Comparison of ENCODE assay signal across 8 cellular contexts in the genomic region with DNA sequence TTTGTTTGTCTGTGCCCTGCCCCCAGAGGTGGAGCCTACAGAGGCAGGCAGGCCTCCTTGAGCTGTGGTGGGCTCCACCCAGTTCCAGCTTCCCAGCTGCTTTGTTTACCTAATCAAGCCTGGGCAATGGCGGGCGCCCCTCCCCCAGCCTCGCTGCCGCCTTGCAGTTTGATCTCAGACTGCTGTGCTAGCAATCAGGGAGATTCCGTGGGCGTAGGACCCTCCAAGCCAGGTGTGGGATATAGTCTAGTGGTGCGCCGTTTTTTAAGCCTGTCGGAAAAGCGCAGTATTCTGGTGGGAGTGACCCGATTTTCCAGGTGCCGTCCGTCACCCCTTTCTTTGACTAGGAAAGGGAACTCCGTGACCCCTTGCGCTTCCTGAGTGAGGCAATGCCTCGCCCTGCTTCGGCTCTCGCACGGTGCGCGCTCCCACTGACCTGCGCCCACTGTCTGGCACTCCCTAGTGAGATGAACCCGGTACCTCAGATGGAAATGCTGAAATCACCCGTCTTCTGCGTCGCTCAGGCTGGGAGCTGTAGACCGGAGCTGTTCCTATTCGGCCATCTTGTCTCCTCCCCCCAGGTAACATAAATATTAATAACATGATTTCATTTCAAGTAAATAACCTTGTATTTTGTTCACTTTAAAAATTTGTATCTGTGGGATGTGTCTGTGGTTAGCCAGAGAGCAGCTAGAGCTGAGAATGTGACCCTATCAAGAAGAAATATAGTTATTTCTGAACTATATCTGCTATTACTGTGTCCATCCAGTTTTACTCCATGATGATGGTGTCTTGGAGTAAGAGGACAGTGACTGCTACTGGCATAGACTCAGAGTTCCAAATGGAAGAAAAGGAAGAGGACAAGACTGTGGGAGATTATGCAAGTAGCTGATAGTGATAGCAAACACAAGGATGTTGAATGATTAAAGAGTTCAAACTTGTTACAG.
A peak's percentile ranks its signal among the peaks of the same experiment; 100 is the strongest.
DNase-seq lines count a peak whose midpoint lies in the region; FAIRE-seq and TF ChIP-seq lines count a peak whose summit lies in the region.
"Not testable (repeated sequence)": the region's sequence is repeated elsewhere in the genome, so short reads cannot be mapped to it uniquely, and the experiment has no call there.

No MANE protein-coding gene starts in this region.

- H3K4me3 ChIP-seq in H1 (ENCODE audit: extremely low read depth in 1 of 4, insufficient read depth in 2 of 4, low read depth in 3 of 4, low read length in 4 of 4) (peak overlapping the region in 2 of 4 experiments; percentile 34 to 58; a peak in 4 of 8 replicates), iPS DF 6.9 (ENCODE audit: low read length) (peak overlapping the region; percentile 18; the same call in 1 of the 2 replicates)

- not testable (repeated sequence) for H3K36me3 ChIP-seq in H1 (ENCODE audit: control insufficient read depth in 2 of 4, insufficient read depth in 4 of 4, low read length in 3 of 4); iPS DF 6.9 (ENCODE audit: control insufficient read depth, insufficient read depth, low read length)

- not testable (repeated sequence) for H3K27ac ChIP-seq in H1 (ENCODE audit: low read depth, low read length); iPS DF 6.9 (ENCODE audit: low read length)

- not testable (repeated sequence) for TF ChIP-seq RAD21 in H1 (IDR thresholded peaks at IDR 0.05 in 1 of 2, conservative IDR thresholded peaks at IDR 0.05 in 1 of 2; ENCODE audit: low read depth in 2 of 2, low read length in 2 of 2)

- DNase-seq in DMS53 treated with DMSO at 0.1 percent for 48 hours (lab: John Stamatoyannopoulos, UW; ENCODE audit: unreplicated experiment) (peak; percentile 68), NCI-H1105 (lab: John Stamatoyannopoulos, UW) (peak; percentile 28), NCI-H526 (lab: John Stamatoyannopoulos, UW) (peak; percentile 48 to 65), RPMI8226 (peak; percentile 32), H1 (ENCODE audit: low read depth in 1 of 2, low spot score in 2 of 2) (peak in 1 of 2 experiments; percentile 64)
- DNase-seq in iPS DF 6.9 (ENCODE audit: low read depth, low spot score); nephron progenitor cell; type B pancreatic cell (ENCODE audit: extremely low spot score, unreplicated experiment): not testable (repeated sequence)

- not testable (repeated sequence) for H3K56ac ChIP-seq in H1 (replicated peaks; ENCODE audit: insufficient read length, low read depth, low read length)

- not testable (repeated sequence) for H2BK5ac ChIP-seq in H1 (ENCODE audit: low read depth, low read length)

- H3K36me3 Mint-ChIP-seq in nephron progenitor cell (ENCODE audit: low read depth); type B pancreatic cell: not testable (repeated sequence)

- H3K14ac ChIP-seq in H1 (ENCODE audit: insufficient read length): not testable (repeated sequence)

- peak overlapping the region; percentile 90 for H3K27ac Mint-ChIP-seq in nephron progenitor cell
- H3K27ac Mint-ChIP-seq in type B pancreatic cell: peak overlapping the region; percentile 39

- H3K79me2 ChIP-seq in H1 (ENCODE audit: control insufficient read depth in 1 of 2, insufficient read depth in 2 of 2, low read length in 2 of 2): not testable (repeated sequence)

- TF ChIP-seq EP300 in H1 (IDR thresholded peaks at IDR 0.05; ENCODE audit: borderline replicate concordance in 1 of 2, low read depth in 2 of 2, low read length in 2 of 2): not testable (repeated sequence)

- not testable (repeated sequence) for H3K23ac ChIP-seq in H1 (ENCODE audit: insufficient read length)

- H4K5ac ChIP-seq in H1 (ENCODE audit: insufficient read length, low read depth, low read length): peak overlapping the region; percentile 34

- H4K91ac ChIP-seq in H1 (replicated peaks; ENCODE audit: insufficient read length, low read length): not testable (repeated sequence)

- H3K9ac ChIP-seq in H1 (replicated peaks in 1 of 4; ENCODE audit: extremely low read depth in 1 of 4, low read depth in 3 of 4, low read length in 3 of 4): peak overlapping the region in 1 of 4 experiments; percentile 51; a peak in 2 of 7 replicates

- not testable (repeated sequence) for H3K4ac ChIP-seq in H1 (replicated peaks; ENCODE audit: insufficient read length, low read depth, low read length)

- not testable (repeated sequence) for H4K8ac ChIP-seq in H1 (ENCODE audit: extremely low read depth, insufficient read depth, low read length)

- not testable (repeated sequence) for H3K23me2 ChIP-seq in H1 (ENCODE audit: low read depth, low read length)

- TF ChIP-seq CTCF in H1 (IDR thresholded peaks at IDR 0.05; ENCODE audit: control extremely low read depth in 1 of 3, insufficient read depth in 1 of 3, low read depth in 1 of 3, low read length in 3 of 3); nephron progenitor cell (IDR thresholded peaks at IDR 0.05); type B pancreatic cell (conservative IDR thresholded peaks at IDR 0.05): not testable (repeated sequence)

- H2BK120ac ChIP-seq in H1 (replicated peaks; ENCODE audit: low read depth, low read length): not testable (repeated sequence)

- H3K4me1 ChIP-seq in H1 (replicated peaks in 1 of 4; ENCODE audit: control insufficient read depth in 3 of 4, insufficient read depth in 4 of 4, low read length in 3 of 4); iPS DF 6.9 (ENCODE audit: control insufficient read depth, insufficient read depth, low read length): not testable (repeated sequence)

- not testable (repeated sequence) for H2AK5ac ChIP-seq in H1 (ENCODE audit: low read depth, low read length)

- POLR2A ChIA-PET in H1 (lab: Charles Lee; ENCODE audit: partially characterized antibody): interaction anchor here (0.6 to 1.8 kb wide), 3 partner anchors 10 to 380 kb away, joined by 3 to 7 read pairs (median 4); no protein-coding TSS in a partner anchor

- H3K27me3 Mint-ChIP-seq in nephron progenitor cell (ENCODE audit: low read depth, poor library complexity); type B pancreatic cell: not testable (repeated sequence)

- H3K4me2 ChIP-seq in H1 (ENCODE audit: insufficient read depth in 1 of 2, low read depth in 2 of 2, low read length in 2 of 2): peak overlapping the region; percentile 51 to 64

- not testable (repeated sequence) for H2BK15ac ChIP-seq in H1 (ENCODE audit: low read length)

- H3K4me3 Mint-ChIP-seq in nephron progenitor cell (peak overlapping the region; percentile 81), type B pancreatic cell (peak overlapping the region; percentile 73)

- H3K79me1 ChIP-seq in H1 (ENCODE audit: low read depth, low read length): not testable (repeated sequence)

- H2BK12ac ChIP-seq in H1 (ENCODE audit: low read depth, low read length): not testable (repeated sequence)

- WGBS in H1 (ENCODE audit: extremely low coverage in 1 of 2, insufficient coverage in 1 of 2, insufficient read length in 1 of 2, insufficient replicate concordance in 2 of 2, low coverage in 1 of 2, low lambda C conversion rate in 2 of 2, missing lambda C conversion rate in 1 of 2), 2 experiments: 67% methylated on average over 28 of the region's 28 CpGs; no CpG with 5 or more reads in 1 of the 2 experiments
- WGBS in iPS DF 6.9 (ENCODE audit: insufficient coverage, insufficient read length): no CpG with 5 or more reads among the region's 28 CpGs

- not testable (repeated sequence) for TF ChIP-seq POLR2A in H1 (IDR thresholded peaks at IDR 0.05; ENCODE audit: control extremely low read depth in 1 of 2, low read depth in 2 of 2, low read length in 2 of 2)

- 0 out of 2 replicates have a peak overlapping the region, but pooled peaks have one; percentile 20 for H2AFZ ChIP-seq in H1 (ENCODE audit: low read length)

- CTCF ChIA-PET in H1 (lab: Charles Lee; ENCODE audit: partially characterized antibody): interaction anchor here (0.8 to 1.0 kb wide), 2 partner anchors 11 to 18 kb away, joined by 3 to 6 read pairs; no protein-coding TSS in a partner anchor

- not testable (repeated sequence) for H3K18ac ChIP-seq in H1 (ENCODE audit: extremely low read depth, low read length)

- peaks cover 15% of the 10 kb centered on the region for H3K9me3 Mint-ChIP-seq in nephron progenitor cell
- not testable (repeated sequence) for H3K9me3 Mint-ChIP-seq in type B pancreatic cell

- not testable (repeated sequence) for H3K27me3 ChIP-seq in H1 (replicated peaks in 1 of 4; ENCODE audit: control insufficient read depth in 3 of 4, extremely low read depth in 1 of 4, insufficient read depth in 3 of 4, low read length in 3 of 4); iPS DF 6.9 (ENCODE audit: control insufficient read depth, insufficient read depth, low read length)

- FAIRE-seq in H1 (lab: Jason Lieb, UNC): not testable (repeated sequence)

- H3K4me1 Mint-ChIP-seq in nephron progenitor cell: peaks cover 21% of the 10 kb centered on the region
- not testable (repeated sequence) for H3K4me1 Mint-ChIP-seq in type B pancreatic cell (ENCODE audit: unreplicated experiment)

- H4K20me1 ChIP-seq in H1 (replicated peaks in 1 of 2; ENCODE audit: control insufficient read depth in 1 of 2, insufficient read depth in 2 of 2, low read length in 2 of 2): not testable (repeated sequence)

- H2BK20ac ChIP-seq in H1 (ENCODE audit: low read length): not testable (repeated sequence)

- not testable (repeated sequence) for H3K9me3 ChIP-seq in H1 (ENCODE audit: insufficient read depth in 2 of 2, low read depth in 1 of 2, low read length in 1 of 2); iPS DF 6.9 (ENCODE audit: control insufficient read depth, insufficient read depth, low read length)
